25 cellular contexts compared by ENCODE assay signal in the genomic region with DNA sequence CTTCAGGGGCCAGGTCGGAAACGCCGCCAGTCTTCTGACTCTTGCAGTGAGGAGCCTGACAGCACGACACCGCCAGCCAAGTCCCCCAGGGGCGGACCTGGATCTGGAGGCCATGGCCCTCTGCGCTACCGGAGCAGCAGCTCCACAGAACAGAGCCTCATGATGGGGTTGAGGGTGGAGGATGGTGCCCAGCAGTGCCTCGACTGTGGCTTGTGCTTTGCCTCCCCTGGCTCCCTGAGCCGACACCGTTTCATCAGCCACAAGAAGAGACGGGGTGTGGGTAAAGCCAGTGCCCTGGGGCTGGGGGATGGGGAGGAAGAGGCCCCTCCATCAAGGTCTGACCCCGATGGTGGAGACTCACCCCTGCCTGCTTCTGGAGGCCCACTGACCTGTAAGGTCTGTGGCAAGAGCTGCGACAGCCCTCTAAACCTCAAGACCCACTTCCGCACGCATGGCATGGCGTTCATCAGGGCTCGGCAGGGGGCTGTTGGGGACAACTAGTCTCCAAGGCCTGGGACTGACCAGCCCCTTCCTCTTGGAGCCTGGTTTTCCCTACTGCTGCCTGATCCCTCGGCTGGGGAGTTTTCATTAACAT. TPM values are rescaled to one million over a fixed set of nuclear protein-coding genes. Genes with fewer than 3 reads are reported as not detected.
DNase-seq lines count a peak whose midpoint lies in the region; ATAC-seq and TF ChIP-seq lines count a peak whose summit lies in the region.
"Had no signal": no experiment of that assay in that cellular context is flagged by ENCODE, and none has a peak within 500 bp of the region (broad histone marks: within the 10 kb centered on the region; RNA-seq: fewer than 3 reads in every experiment).

No MANE protein-coding gene starts in this region.

- CTCF ChIA-PET in activated naive CD4-positive, alpha-beta T cell treated with anti-CD3 and anti-CD28 coated beads, Interleukin-2, amount 10 ng/mL, durations not matched to agents 7 days and 5 days (lab: Charles Lee), result no interaction called here
- CTCF ChIA-PET in RWPE1 (lab: Yijun Ruan, JAX), result interaction anchor here (0.7 kb wide), 1 partner anchor 1588 kb away, joined by 6 read pairs; no protein-coding TSS in a partner anchor

- peaks cover 7% of the 10 kb centered on the region for H3K4me1 Mint-ChIP-seq in activated naive CD4-positive, alpha-beta T cell treated with anti-CD3 and anti-CD28 coated beads, Interleukin-2, amount 10 ng/mL, durations not matched to agents 7 days and 5 days
- peaks cover 16% of the 10 kb centered on the region for H3K4me1 Mint-ChIP-seq in memory B cell
- peaks cover 50% of the 10 kb centered on the region for H3K4me1 Mint-ChIP-seq in stimulated activated memory B cell treated with anti-CD40 and anti-IgM and Interleukin-4, amounts not matched to agents 10 μg/mL and 1 μg/mL and 100 μg/mL, for 72 hours

- POLR2A ChIA-PET in RWPE1 (lab: Yijun Ruan, JAX; ENCODE audit: low non-redundant PET), result no interaction called here

- no peak overlapping the region for H3K4me3 Mint-ChIP-seq in activated naive CD4-positive, alpha-beta T cell treated with anti-CD3 and anti-CD28 coated beads, Interleukin-2, amount 10 ng/mL, durations not matched to agents 7 days and 5 days
- no peak overlapping the region for H3K4me3 Mint-ChIP-seq in memory B cell
- no peak overlapping the region for H3K4me3 Mint-ChIP-seq in stimulated activated memory B cell treated with anti-CD40 and anti-IgM and Interleukin-4, amounts not matched to agents 10 μg/mL and 1 μg/mL and 100 μg/mL, for 72 hours
- H3K4me3 Mint-ChIP-seq: activated T-cell treated with anti-CD3 and anti-CD28 coated beads, Interleukin-2, amount 50 U/mL, for 4 hours had no signal

- no peaks in the 10 kb centered on the region for H3K27me3 Mint-ChIP-seq in activated naive CD4-positive, alpha-beta T cell treated with anti-CD3 and anti-CD28 coated beads, Interleukin-2, amount 10 ng/mL, durations not matched to agents 7 days and 5 days
- H3K27me3 Mint-ChIP-seq in memory B cell, result no peaks in the 10 kb centered on the region
- no peaks in the 10 kb centered on the region for H3K27me3 Mint-ChIP-seq in stimulated activated memory B cell treated with anti-CD40 and anti-IgM and Interleukin-4, amounts not matched to agents 10 μg/mL and 1 μg/mL and 100 μg/mL, for 72 hours

- TF ChIP-seq CTCF in RWPE1 (conservative IDR thresholded peaks at IDR 0.05; ENCODE audit: low read depth), result no peak

- H3K27ac Mint-ChIP-seq in activated naive CD4-positive, alpha-beta T cell treated with anti-CD3 and anti-CD28 coated beads, Interleukin-2, amount 50 U/mL, for 72 hours, result peak overlapping the region; percentile 67 to 81
- no peak overlapping the region for H3K27ac Mint-ChIP-seq in activated naive CD4-positive, alpha-beta T cell treated with anti-CD3 and anti-CD28 coated beads, Interleukin-2, amount 10 ng/mL, durations not matched to agents 7 days and 5 days
- peak overlapping the region; percentile 53 for H3K27ac Mint-ChIP-seq in memory B cell
- peak overlapping the region; percentile 30 for H3K27ac Mint-ChIP-seq in stimulated activated memory B cell treated with anti-CD40 and anti-IgM and Interleukin-4, amounts not matched to agents 10 μg/mL and 1 μg/mL and 100 μg/mL, for 72 hours

- no peaks in the 10 kb centered on the region for H3K9me3 Mint-ChIP-seq in activated naive CD4-positive, alpha-beta T cell treated with anti-CD3 and anti-CD28 coated beads, Interleukin-2, amount 50 U/mL, for 72 hours
- no peaks in the 10 kb centered on the region for H3K9me3 Mint-ChIP-seq in activated naive CD4-positive, alpha-beta T cell treated with anti-CD3 and anti-CD28 coated beads, Interleukin-2, amount 10 ng/mL, durations not matched to agents 7 days and 5 days
- no peaks in the 10 kb centered on the region for H3K9me3 Mint-ChIP-seq in memory B cell
- H3K9me3 Mint-ChIP-seq in stimulated activated memory B cell treated with anti-CD40 and anti-IgM and Interleukin-4, amounts not matched to agents 10 μg/mL and 1 μg/mL and 100 μg/mL, for 72 hours, result no peaks in the 10 kb centered on the region
- H3K9me3 Mint-ChIP-seq: activated T-cell treated with anti-CD3 and anti-CD28 coated beads, Interleukin-2, amount 50 U/mL, for 4 hours had no signal

- peak overlapping the region; percentile 49 for H3K27ac ChIP-seq in RWPE1
- H3K27ac ChIP-seq: Peyer's patch, psoas muscle, SJSA1 had no signal

- H3K36me3 Mint-ChIP-seq in activated naive CD4-positive, alpha-beta T cell treated with anti-CD3 and anti-CD28 coated beads, Interleukin-2, amount 50 U/mL, for 72 hours, result no peaks in the 10 kb centered on the region
- H3K36me3 Mint-ChIP-seq in activated naive CD4-positive, alpha-beta T cell treated with anti-CD3 and anti-CD28 coated beads, Interleukin-2, amount 10 ng/mL, durations not matched to agents 7 days and 5 days, result peaks cover 53% of the 10 kb centered on the region
- peaks cover 17% of the 10 kb centered on the region for H3K36me3 Mint-ChIP-seq in memory B cell
- peaks cover 59% of the 10 kb centered on the region for H3K36me3 Mint-ChIP-seq in stimulated activated memory B cell treated with anti-CD40 and anti-IgM and Interleukin-4, amounts not matched to agents 10 μg/mL and 1 μg/mL and 100 μg/mL, for 72 hours

- no peak for DNase-seq in activated naive CD4-positive, alpha-beta T cell treated with anti-CD3 and anti-CD28 coated beads, Interleukin-2, amount 50 U/mL, for 72 hours (ENCODE audit: low spot score in 2 of 2)
- DNase-seq in activated naive CD4-positive, alpha-beta T cell treated with anti-CD3 and anti-CD28 coated beads, Interleukin-2, amount 10 ng/mL, durations not matched to agents 7 days and 5 days, result no peak
- no peak for DNase-seq in RWPE1 (ENCODE audit: low spot score)
- DNase-seq in memory B cell (ENCODE audit: low spot score in 2 of 2), result no peak
- DNase-seq in amniotic stem cell (lab: John Stamatoyannopoulos, UW), result no peak
- DNase-seq in NCI-H1092 treated with DMSO at 0.1 percent for 48 hours (lab: John Stamatoyannopoulos, UW), result no peak
- DNase-seq in NCI-H748 treated with DMSO at 0.1 percent for 48 hours (lab: John Stamatoyannopoulos, UW), result no peak
- DNase-seq: activated CD4-positive, alpha-beta T cell treated with anti-CD3 and anti-CD28 coated beads for 1 hour; activated CD8-positive, alpha-beta memory T cell treated with anti-CD3 and anti-CD28 coated beads for 24 hours; activated naive CD4-positive, alpha-beta T cell; activated T-cell treated with anti-CD3 and anti-CD28 coated beads, Interleukin-2, amount 50 U/mL, for 4 hours; BE2C; cortex of kidney; hippocampal formation; KBM-7; MM.1S; NCI-H1436 treated with DMSO at 0.1 percent for 48 hours; NCI-H510A treated with DMSO at 0.1 percent for 48 hours; NK-92 treated with Interleukin-12 subunit alpha and Interleukin-12 subunit beta, amount 100 ng/mL, for 24 hours; Peyer's patch; psoas muscle; substantia nigra had no signal

- ATAC-seq in activated naive CD4-positive, alpha-beta T cell treated with anti-CD3 and anti-CD28 coated beads, Interleukin-2, amount 50 U/mL, for 72 hours, result peak in 1 of 2 donors; percentile 7
- ATAC-seq in memory B cell (ENCODE audit: low read depth), result no peak
- no peak for ATAC-seq in stimulated activated memory B cell treated with anti-CD40 and anti-IgM and Interleukin-4, amounts not matched to agents 10 μg/mL and 1 μg/mL and 100 μg/mL, for 72 hours
- ATAC-seq: activated T-cell treated with anti-CD3 and anti-CD28 coated beads, Interleukin-2, amount 50 U/mL, for 4 hours; gastroesophageal sphincter; psoas muscle had no signal

RNA-seq across cellular contexts. Expression of a gene that starts 8.7 kb away (rescaled TPM):
- 10 to 100 TPM; 28.0 to 29.0 TPM for total RNA-seq in activated naive CD4-positive, alpha-beta T cell treated with anti-CD3 and anti-CD28 coated beads, Interleukin-2, amount 50 U/mL, for 72 hours

RNA-seq across cellular contexts. Expression of a gene that starts 36.3 kb away (rescaled TPM):
- 100 to 1,000 TPM; 185 to 189 TPM for total RNA-seq in activated naive CD4-positive, alpha-beta T cell treated with anti-CD3 and anti-CD28 coated beads, Interleukin-2, amount 50 U/mL, for 72 hours

RNA-seq across cellular contexts. Expression of a gene that starts 36.4 kb away (rescaled TPM):
- total RNA-seq in activated naive CD4-positive, alpha-beta T cell treated with anti-CD3 and anti-CD28 coated beads, Interleukin-2, amount 50 U/mL, for 72 hours, result 10 to 100 TPM; 55.0 to 75.3 TPM

RNA-seq across cellular contexts. Expression of a gene that starts 56.2 kb away (rescaled TPM):
- 10 to 100 TPM; 56.9 to 61.3 TPM for total RNA-seq in activated naive CD4-positive, alpha-beta T cell treated with anti-CD3 and anti-CD28 coated beads, Interleukin-2, amount 50 U/mL, for 72 hours
